Comparison of ENCODE assay signal across 18 cellular contexts in the genomic region with DNA sequence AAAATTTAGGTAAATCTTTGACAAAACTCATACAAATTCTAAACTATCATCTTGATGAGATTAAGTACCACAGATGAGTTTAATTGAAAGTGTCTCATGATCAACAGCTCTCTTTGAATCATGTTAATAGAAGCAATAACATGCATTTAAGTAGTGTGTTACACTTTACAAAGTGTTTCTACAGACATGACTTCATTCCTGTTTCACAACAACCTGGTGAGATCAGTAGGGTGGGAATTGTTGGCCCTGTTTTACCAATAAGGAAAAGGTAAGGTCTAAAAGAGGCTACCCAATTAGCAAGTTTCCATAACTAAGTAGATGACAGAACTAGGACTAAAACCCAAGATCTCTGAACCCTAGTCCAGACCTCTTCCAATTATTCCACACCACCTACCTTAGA. TPM values are rescaled to one million over a fixed set of nuclear protein-coding genes. Genes with fewer than 3 reads are reported as not detected.
DNase-seq lines count a peak whose midpoint lies in the region; ATAC-seq and TF ChIP-seq lines count a peak whose summit lies in the region.
"Had no signal": no experiment of that assay in that cellular context is flagged by ENCODE, and none has a peak within 500 bp of the region (broad histone marks: within the 10 kb centered on the region; RNA-seq: fewer than 3 reads in every experiment).

No MANE protein-coding gene starts in this region.

- H3K27me3 Mint-ChIP-seq in HFFc6 (ENCODE audit: insufficient read depth): no peaks in the 10 kb centered on the region

- H2AK5ac ChIP-seq in IMR-90 (ENCODE audit: low read depth, low read length): no peak overlapping the region

- no peak overlapping the region for H2AFZ ChIP-seq in IMR-90 (replicated peaks; ENCODE audit: low read length, poor library complexity)

- no peaks in the 10 kb centered on the region for H4K20me1 ChIP-seq in IMR-90 (ENCODE audit: insufficient read depth, low read length)

- no peak for TF ChIP-seq CTCF in IMR-90 (conservative IDR thresholded peaks at IDR 0.05; ENCODE audit: low read depth, low read length)
- TF ChIP-seq CTCF in epithelial cell of esophagus (IDR thresholded peaks at IDR 0.05; ENCODE audit: insufficient read depth, low read depth, low read length, missing control alignments): no peak
- no peak for TF ChIP-seq CTCF in HFFc6 (IDR thresholded peaks at IDR 0.05)
- no peak for TF ChIP-seq CTCF in heart right ventricle (IDR thresholded peaks at IDR 0.05)

- dilution Hi-C loops in IMR-90 (cut with HindIII; ENCODE audit: low sequenced_read_pairs, unreplicated experiment): no loop called here

- no peak overlapping the region for H3K27ac Mint-ChIP-seq in HFFc6
- H3K27ac Mint-ChIP-seq: CD4-positive, alpha-beta memory T cell had no signal

- H2BK5ac ChIP-seq in IMR-90 (ENCODE audit: low read depth, low read length, poor library complexity, severe bottlenecking): no peak overlapping the region

- H4K8ac ChIP-seq in IMR-90 (ENCODE audit: low read depth in 2 of 2, low read length in 2 of 2): no peak overlapping the region

- H4K91ac ChIP-seq in IMR-90 (ENCODE audit: insufficient read depth, low read depth, low read length): no peak overlapping the region

- H3K4me3 ChIP-seq in IMR-90 (ENCODE audit: insufficient read depth, low read depth, low read length) (no peak overlapping the region), epithelial cell of esophagus (ENCODE audit: low read length) (no peak overlapping the region), heart right ventricle (no peak overlapping the region)
- H3K4me3 ChIP-seq: A549, HAP-1 had no signal

- no peak overlapping the region for H3K56ac ChIP-seq in IMR-90 (ENCODE audit: extremely low read depth, insufficient read depth, low read length)

- no peak overlapping the region for H3K18ac ChIP-seq in IMR-90 (ENCODE audit: low read depth, low read length)

- H3K27me3 ChIP-seq in IMR-90 (ENCODE audit: control insufficient read depth, insufficient read depth, low read length): no peaks in the 10 kb centered on the region
- no peaks in the 10 kb centered on the region for H3K27me3 ChIP-seq in heart right ventricle

- H4K5ac ChIP-seq in IMR-90 (ENCODE audit: low read depth, low read length): no peak overlapping the region

- ATAC-seq in IMR-90 (ENCODE audit: low read depth) (no peak), heart right ventricle (no peak)
- ATAC-seq: A549 had no signal

- in situ Hi-C loops in IMR-90 (cut with MboI; ENCODE audit: low sequenced_read_pairs): no loop called here

- H3K4me1 Mint-ChIP-seq in HFFc6 (ENCODE audit: low read depth): peaks cover 45% of the 10 kb centered on the region
- H3K4me1 Mint-ChIP-seq: CD4-positive, alpha-beta memory T cell had no signal

- POLR2A ChIA-PET in IMR-90 (lab: Charles Lee; ENCODE audit: unreplicated experiment): no interaction called here

- H3K4me1 ChIP-seq in IMR-90 (ENCODE audit: control insufficient read depth, insufficient read depth, low read length) (peaks cover 3% of the 10 kb centered on the region; the same call in 1 of the 2 replicates), heart right ventricle (no peaks in the 10 kb centered on the region)
- H3K4me1 ChIP-seq: HAP-1 had no signal

- no peak overlapping the region for H3K4me3 Mint-ChIP-seq in HFFc6
- H3K4me3 Mint-ChIP-seq: CD4-positive, alpha-beta memory T cell had no signal

- no peak overlapping the region for H3K14ac ChIP-seq in IMR-90 (replicated peaks; ENCODE audit: low read depth, low read length)

- H3K9me3 Mint-ChIP-seq in HFFc6: no peaks in the 10 kb centered on the region

- no peak overlapping the region for H3K4me2 ChIP-seq in IMR-90 (ENCODE audit: low read depth, low read length)
- H3K4me2 ChIP-seq: A549 had no signal

- no peak for TF ChIP-seq POLR2A in IMR-90 (IDR thresholded peaks at IDR 0.05; ENCODE audit: low read depth, low read length)

- H2BK20ac ChIP-seq in IMR-90 (ENCODE audit: low read depth, low read length): no peak overlapping the region

- no peaks in the 10 kb centered on the region for H3K9me3 ChIP-seq in IMR-90 (ENCODE audit: control insufficient read depth, insufficient read depth, low read length)
- no peaks in the 10 kb centered on the region for H3K9me3 ChIP-seq in heart right ventricle
- H3K9me3 ChIP-seq: A549, HAP-1 had no signal

- no peak overlapping the region for H2BK15ac ChIP-seq in IMR-90 (ENCODE audit: low read depth, low read length)

- CTCF ChIA-PET in IMR-90 (lab: Yijun Ruan, JAX): interaction anchor here (1.3 kb wide), 1 partner anchor 12 kb away, joined by 3 read pairs; no protein-coding TSS in a partner anchor

- DNase-seq in IMR-90: no peak
- peak; percentile 70 for DNase-seq in epithelial cell of esophagus (ENCODE audit: low read depth)
- DNase-seq in iris pigment epithelial cell (ENCODE audit: low read depth): peak; percentile 22
- no peak for DNase-seq in Ammon's horn (ENCODE audit: low spot score)
- no peak for DNase-seq in NCI-H345 (lab: John Stamatoyannopoulos, UW)
- no peak for DNase-seq in HFFc6
- no peak for DNase-seq in heart right ventricle
- DNase-seq: 8988T; ACHN; AML-193; C1 segment of cervical spinal cord; CD4-positive, alpha-beta memory T cell; COR-L47; DMS153; DND-41; GOT3 had no signal

- no peak overlapping the region for H3K23ac ChIP-seq in IMR-90 (ENCODE audit: low read depth, low read length)

- H3K36me3 ChIP-seq in IMR-90 (ENCODE audit: control insufficient read depth, insufficient read depth, low read length): no peaks in the 10 kb centered on the region
- no peaks in the 10 kb centered on the region for H3K36me3 ChIP-seq in heart right ventricle
- H3K36me3 ChIP-seq: HAP-1 had no signal

- H3K27ac ChIP-seq in IMR-90 (ENCODE audit: insufficient read depth, low read length): no peak overlapping the region
- H3K27ac ChIP-seq in heart right ventricle: no peak overlapping the region

- BruUV-seq in IMR-90 (replicated peaks; lab: Mats Ljungman, UMichigan): no TSS peak

- H3K36me3 Mint-ChIP-seq in HFFc6 (ENCODE audit: low read depth): no peaks in the 10 kb centered on the region
- H3K36me3 Mint-ChIP-seq: CD4-positive, alpha-beta memory T cell had no signal

- no peaks in the 10 kb centered on the region; the same call in 1 of the 2 replicates for H3K9me1 ChIP-seq in IMR-90 (ENCODE audit: insufficient read depth, low read length)

- no peak for TF ChIP-seq RAD21 in IMR-90 (IDR thresholded peaks at IDR 0.05; ENCODE audit: low read length)

- H2BK120ac ChIP-seq in IMR-90 (ENCODE audit: low read depth, low read length): no peak overlapping the region

- intact Hi-C loops in IMR-90 (cut with micrococcal nuclease): no loop called here
- intact Hi-C loops in heart right ventricle (cut with DNase I): no loop called here

- no peak overlapping the region for H3K9ac ChIP-seq in IMR-90 (ENCODE audit: low read depth, low read length)

- H3K79me1 ChIP-seq in IMR-90 (ENCODE audit: low read depth in 1 of 2, low read length in 2 of 2): no peaks in the 10 kb centered on the region

- no peak overlapping the region for H3K4ac ChIP-seq in IMR-90 (ENCODE audit: low read depth, low read length)

- H2AK9ac ChIP-seq in IMR-90 (replicated peaks; ENCODE audit: low read depth, low read length, poor library complexity): no peak overlapping the region

TF ChIP-seq in IMR-90, 13 proteins besides CTCF, POLR2A, EP300 and RAD21:
- TF ChIP-seq USF2 (IDR thresholded peaks at IDR 0.05; ENCODE audit: low read depth, low read length): no peak
- 0 out of 2 replicates have a peak, but pooled peaks have one; percentile 9 for TF ChIP-seq CEBPB (IDR thresholded peaks at IDR 0.05; ENCODE audit: low read depth, low read length)

RNA-seq across cellular contexts. Expression of gene PRSS23, which starts 12.7 kb away (rescaled TPM):
- total RNA-seq in IMR-90 (2012; rRNA removed) (123 and 199 TPM in 2 replicates), heart right ventricle (10 to 100 TPM in 4 of 10 donors, 1 to 10 TPM in 6; 3.3 to 32.9 (median 7.4) TPM)
- polyA plus RNA-seq in IMR-90 (2012; rRNA removed) (82.8 and 100 TPM in 2 replicates), heart right ventricle (10 to 100 TPM in 1 of 2 donors, 1 to 10 TPM in 1; 3.3 to 16.2 TPM)
- 29.4 and 33.7 TPM in 2 replicates for polyA plus RNA-seq in IMR-90 (2012; cell fraction: cytosol; rRNA removed)
- 12.6 and 23.8 TPM in 2 replicates for polyA plus RNA-seq in IMR-90 (2012; cell fraction: nucleus; rRNA removed; ENCODE audit: low replicate concordance)
- 100 to 1,000 TPM; 192 to 356 (median 243) TPM for total RNA-seq in HFFc6 (2021; fragmentation: NEBNext Ultra II Directional; extraction: Animal tissue kit (Norgen Biotek cat#: 25700))
- total RNA-seq: CD4-positive, alpha-beta memory T cell had no signal

Comparison
In these comparisons a context has a peak if more than half of its experiments do, and no peak if none do; other contexts are left out.
1. DNase-seq: peak in epithelial cell of esophagus (single experiment) and iris pigment epithelial cell (single experiment); none in IMR-90 (single experiment), Ammon's horn (single experiment), NCI-H345 (single experiment), HFFc6 (single experiment) and heart right ventricle (0 of 2).